ENCODE assay signal across 8 cellular contexts in the genomic region with DNA sequence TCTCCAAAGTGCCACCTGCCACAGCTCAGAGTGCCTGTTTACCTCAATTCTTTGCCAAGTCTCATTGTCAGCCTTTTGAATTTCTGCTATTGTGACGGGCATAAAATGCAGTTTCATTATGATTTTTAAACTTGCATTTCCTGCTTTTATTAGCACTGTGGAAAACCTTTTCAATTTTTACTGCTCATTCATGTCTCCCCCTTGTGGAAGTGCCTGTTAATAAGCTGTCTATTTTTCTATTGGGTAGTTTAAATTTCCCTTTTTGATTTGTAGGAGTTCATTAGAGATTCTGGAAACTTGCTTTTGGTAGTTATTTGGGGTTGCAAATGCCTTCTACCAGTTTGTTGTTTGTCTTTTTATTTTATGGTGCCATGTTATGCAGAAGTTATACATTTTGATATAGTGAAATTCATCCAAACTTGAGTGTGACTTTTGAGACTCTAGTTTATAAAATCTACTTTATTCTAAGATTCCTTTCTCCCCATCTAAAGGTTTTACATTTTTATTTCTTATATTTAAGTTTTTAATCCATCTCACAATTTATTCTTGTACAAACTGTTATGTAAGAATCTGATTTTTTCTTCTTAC. TPM values are rescaled to one million over a fixed set of nuclear protein-coding genes. Genes with fewer than 3 reads are reported as not detected.
DNase-seq lines count a peak whose midpoint lies in the region; ATAC-seq and TF ChIP-seq lines count a peak whose summit lies in the region.

No MANE protein-coding gene starts in this region.

- TF ChIP-seq CTCF in CD14-positive monocyte (IDR thresholded peaks at IDR 0.05) (peak; percentile 70), mammary epithelial cell (conservative IDR thresholded peaks at IDR 0.05 in 1 of 2, IDR thresholded peaks at IDR 0.05 in 1 of 2; ENCODE audit: extremely low read depth in 1 of 2, insufficient read depth in 1 of 2, low read depth in 1 of 2, low read length in 2 of 2) (peak; percentile 66 to 70), right lobe of liver (IDR thresholded peaks at IDR 0.05) (peak; percentile 59 to 72 (median 64))

- no peak for TF ChIP-seq POLR2A in right lobe of liver (IDR thresholded peaks at IDR 0.05)

- DNase-seq in CD14-positive monocyte (ENCODE audit: low spot score) (no peak), mammary epithelial cell (no peak), right lobe of liver (no peak), posterior cingulate gyrus (no peak)

- ATAC-seq in HG03432 (IDR thresholded peaks at IDR 0.05; ENCODE audit: unreplicated experiment), result peak; percentile 24
- ATAC-seq in right lobe of liver, result peak; percentile 59 to 85 (median 76)
- ATAC-seq in HG03045 (IDR thresholded peaks at IDR 0.05; ENCODE audit: unreplicated experiment), result no peak
- no peak for ATAC-seq in HG03196 (IDR thresholded peaks at IDR 0.05; ENCODE audit: unreplicated experiment)
- ATAC-seq in GM18909 (IDR thresholded peaks at IDR 0.05; ENCODE audit: poor library complexity, unreplicated experiment), result no peak

- H3K27me3 ChIP-seq in mammary epithelial cell (ENCODE audit: insufficient read depth, low read length) (no peaks in the 10 kb centered on the region), right lobe of liver (no peaks in the 10 kb centered on the region)

- intact Hi-C loops in CD14-positive monocyte (cut with micrococcal nuclease) (no loop called here), mammary epithelial cell (cut with micrococcal nuclease) (loop anchor here (1.0 to 5.0 kb wide), 2 partner anchors 102 to 353 kb away; no protein-coding TSS in a partner anchor), right lobe of liver (cut with DNase I) (no loop called here), posterior cingulate gyrus (cut with DNase I) (loop anchor here (1.0 to 10.0 kb wide), 2 partner anchors 225 to 278 kb away; no protein-coding TSS in a partner anchor)

- H4K20me1 ChIP-seq in mammary epithelial cell (ENCODE audit: insufficient read depth, low read length), result no peaks in the 10 kb centered on the region

- peak overlapping the region in 4 of 7 donors; percentile 5 to 80 (median 56) for H3K27ac Mint-ChIP-seq in CD14-positive monocyte

- no peaks in the 10 kb centered on the region for H3K9me3 ChIP-seq in mammary epithelial cell (replicated peaks; ENCODE audit: insufficient read depth, low read length)
- no peaks in the 10 kb centered on the region for H3K9me3 ChIP-seq in right lobe of liver

- H2AFZ ChIP-seq in mammary epithelial cell (ENCODE audit: low read depth, low read length), result no peak overlapping the region

- peaks cover 23% of the 10 kb centered on the region for H3K4me1 Mint-ChIP-seq in CD14-positive monocyte

- H3K4me1 ChIP-seq in mammary epithelial cell (ENCODE audit: insufficient read depth, low read length) (no peaks in the 10 kb centered on the region), right lobe of liver (peaks cover 0 to 3% (median 0%) of the 10 kb centered on the region in 4 donors)

- H3K27me3 Mint-ChIP-seq in CD14-positive monocyte (ENCODE audit: low read depth in 3 of 3), result no peaks in the 10 kb centered on the region

- CTCF ChIA-PET in mammary epithelial cell (lab: Charles Lee; ENCODE audit: low non-redundant PET), result interaction anchor here (0.6 kb wide), 2 partner anchors 19 to 263 kb away, joined by 5 to 6 read pairs; no protein-coding TSS in a partner anchor

- H3K36me3 ChIP-seq in mammary epithelial cell (ENCODE audit: insufficient read depth, low read length) (no peaks in the 10 kb centered on the region), right lobe of liver (no peaks in the 10 kb centered on the region)

- no peak overlapping the region for H3K9ac ChIP-seq in mammary epithelial cell (ENCODE audit: insufficient read depth, low read length)

- dilution Hi-C loops in mammary epithelial cell (cut with HindIII; ENCODE audit: low sequenced_read_pairs), result no loop called here

- no peak overlapping the region for H3K27ac ChIP-seq in mammary epithelial cell (ENCODE audit: insufficient read depth, low read depth, low read length)
- H3K27ac ChIP-seq in right lobe of liver, result no peak overlapping the region

- H3K4me3 Mint-ChIP-seq in CD14-positive monocyte, result peak overlapping the region in 1 of 2 donors; percentile 48

- in situ Hi-C loops in mammary epithelial cell (cut with MboI; ENCODE audit: low sequenced_read_pairs in 2 of 2), result loop anchor here (25.0 kb wide), 2 partner anchors 223 to 277 kb away; no protein-coding TSS in a partner anchor

- WGBS in mammary epithelial cell (ENCODE audit: low coverage, missing lambda C conversion rate), result 50% methylated on average over 1 of the region's 1 CpG
- WGBS in right lobe of liver (ENCODE audit: insufficient coverage, low coverage, low lambda C conversion rate, missing lambda C conversion rate), result 0% methylated on average over 1 of the region's 1 CpG

- H3K4me2 ChIP-seq in mammary epithelial cell (ENCODE audit: insufficient read depth, low read depth, low read length), result no peak overlapping the region

- H3K36me3 Mint-ChIP-seq in CD14-positive monocyte, result no peaks in the 10 kb centered on the region

- H3K4me3 ChIP-seq in mammary epithelial cell (replicated peaks in 1 of 3; ENCODE audit: insufficient read depth in 1 of 3, low read depth in 2 of 3, low read length in 3 of 3) (no peak overlapping the region), right lobe of liver (no peak overlapping the region)

- no TSS peak for BruUV-seq in mammary epithelial cell (replicated peaks; lab: Mats Ljungman, UMichigan)

- H3K9me3 Mint-ChIP-seq in CD14-positive monocyte, result peaks cover 0 to 3% (median 2%) of the 10 kb centered on the region in 7 donors

- peaks cover 91% of the 10 kb centered on the region for H3K79me2 ChIP-seq in mammary epithelial cell (ENCODE audit: insufficient read depth, low read length)

RNA-seq across cellular contexts. Expression of a gene that starts 53.9 kb away (rescaled TPM):
- 10 to 100 TPM; 19.6 to 21.0 TPM for polyA plus RNA-seq in CD14-positive monocyte
- 10 to 100 TPM; 42.0 to 64.1 TPM for total RNA-seq in mammary epithelial cell
- 26.5 TPM for polyA plus RNA-seq in mammary epithelial cell
- 91.6 TPM for polyA minus RNA-seq in mammary epithelial cell
- total RNA-seq in right lobe of liver, result 10 to 100 TPM in 5 of 6 experiments, 1 to 10 TPM in 1; 9.2 to 21.0 (median 12.3) TPM

Comparison
In these comparisons a context has a peak if more than half of its experiments do, and no peak if none do; other contexts are left out.
1. ATAC-seq: peak in HG03432 (single experiment) and right lobe of liver (4 of 4); none in HG03045 (single experiment), HG03196 (single experiment) and GM18909 (single experiment).
2. intact Hi-C loops: an anchor here in mammary epithelial cell (1.0 to 5.0 kb wide) and posterior cingulate gyrus (1.0 to 10.0 kb wide); none called in CD14-positive monocyte and right lobe of liver.
3. Peak in every context shown above with its lines, with median percentiles within 50 percentile points of each other: CTCF ChIP-seq.